23 cellular contexts compared by ENCODE assay signal in genomic region chr18:23248826-23249225, GRCh38.
"Had no signal": no experiment of that assay in that cellular context is flagged by ENCODE, and none has a peak within 500 bp of the region (broad histone marks: within the 10 kb centered on the region; RNA-seq: fewer than 3 reads in every experiment).

No MANE protein-coding gene starts in this region.

- H3K4me3 ChIP-seq: MG63 had no signal

- H3K9ac ChIP-seq: SK-N-SH had no signal

- H3K27me3 ChIP-seq: MG63 had no signal

- DNase-seq: IMR-90, Karpas-422, KG1, MG63, NCI-H1092, NCI-H1105 treated with DMSO at 0.1 percent for 48 hours, NCI-H1436, NCI-H187, NCI-H2029, NCI-H2081 treated with DMSO at 0.1 percent for 48 hours, NCI-H2171, NCI-H226, NCI-H446, NCI-H510A, NCI-H524 treated with DMSO at 0.1 percent for 48 hours, NCI-H69, NCI-H774, RPMI8226, SHP77, SK-N-SH, SW 1271 had no signal

- H3K4me2 ChIP-seq: SK-N-SH had no signal

- FAIRE-seq: HepG2, RCC 7860 had no signal

- H3K9me3 ChIP-seq: MG63, SK-N-SH had no signal
